Comparison of ENCODE assay signal across 1 cellular context in genomic region chr1:225882008-225882698, GRCh38.
TF ChIP-seq lines count a peak whose summit lies in the region.

TSS of gene TMEM63A (minus strand) at chr1:225882380. CDS start at chr1:225877580, 4,800 bp downstream.

TF ChIP-seq in HEK293, 187 proteins besides CTCF, POLR2A, EP300 and RAD21 (continued from another document and continues in another):
- TF ChIP-seq ZBTB10 (tag by site-specific recombination; IDR thresholded peaks at IDR 0.05) (no peak), PRDM2 (tag by site-specific recombination; IDR thresholded peaks at IDR 0.05; ENCODE audit: borderline replicate concordance) (no peak), ZNF692 (tag by site-specific recombination; IDR thresholded peaks at IDR 0.05) (peak; percentile 99), ELK4 (IDR thresholded peaks at IDR 0.05; ENCODE audit: borderline replicate concordance, low read depth, low read length) (no peak), ZNF132 (tag by site-specific recombination; IDR thresholded peaks at IDR 0.05; ENCODE audit: borderline replicate concordance) (no peak), ZNF664 (tag by site-specific recombination; IDR thresholded peaks at IDR 0.05) (no peak), ZNF23 (tag by site-specific recombination; IDR thresholded peaks at IDR 0.05; ENCODE audit: borderline replicate concordance) (no peak), ZNF398 (tag by site-specific recombination; IDR thresholded peaks at IDR 0.05) (peak; percentile 0; the same call in 1 of the 2 replicates), ZNF214 (tag by site-specific recombination; IDR thresholded peaks at IDR 0.05; ENCODE audit: borderline replicate concordance) (no peak), SP3 (tag by site-specific recombination; IDR thresholded peaks at IDR 0.05) (peak; percentile 80), REST (tag by site-specific recombination; IDR thresholded peaks at IDR 0.05) (0 out of 2 replicates have a peak, but pooled peaks have one; percentile 4), PBX3 (CRISPR knock-in tag; IDR thresholded peaks at IDR 0.05) (no peak), ZNF555 (tag by site-specific recombination; conservative IDR thresholded peaks at IDR 0.05) (no peak), TCF7L2 (IDR thresholded peaks at IDR 0.05; ENCODE audit: borderline replicate concordance, low read depth, low read length) (no peak), ZFP3 (tag by site-specific recombination; IDR thresholded peaks at IDR 0.05; ENCODE audit: low read depth) (no peak), ZNF24 (tag by site-specific recombination; IDR thresholded peaks at IDR 0.05) (no peak; the same call in 1 of the 2 replicates), ZNF747 (tag by site-specific recombination; IDR thresholded peaks at IDR 0.05) (no peak), OSR2 (tag by site-specific recombination; IDR thresholded peaks at IDR 0.05) (no peak), BCL6B (tag by site-specific recombination; IDR thresholded peaks at IDR 0.05) (0 out of 2 replicates have a peak, but pooled peaks have one; percentile 28), ZBTB7A (tag by site-specific recombination; IDR thresholded peaks at IDR 0.05; ENCODE audit: low read depth) (peak; percentile 83), ZBTB48 (tag by site-specific recombination; IDR thresholded peaks at IDR 0.05) (no peak; the same call in 1 of the 2 replicates), ZNF776 (tag by site-specific recombination; IDR thresholded peaks at IDR 0.05; ENCODE audit: borderline replicate concordance) (no peak), ZNF624 (tag by site-specific recombination; IDR thresholded peaks at IDR 0.05) (no peak; the same call in 1 of the 2 replicates), ZNF121 (tag by site-specific recombination; IDR thresholded peaks at IDR 0.05) (peak; percentile 83; the same call in 1 of the 2 replicates), TSHZ1 (tag by site-specific recombination; IDR thresholded peaks at IDR 0.05; ENCODE audit: borderline replicate concordance) (0 out of 2 replicates have a peak, but pooled peaks have one; percentile 7), ZNF530 (tag by site-specific recombination; IDR thresholded peaks at IDR 0.05; ENCODE audit: low read depth) (no peak), ZNF843 (tag by site-specific recombination; IDR thresholded peaks at IDR 0.05) (no peak; the same call in 1 of the 2 replicates), ZNF223 (tag by site-specific recombination; IDR thresholded peaks at IDR 0.05) (no peak)
